ENCODE assay signal across 8 cellular contexts in genomic region chr19:11738746-11739620, GRCh38. TPM values are rescaled to one million over a fixed set of nuclear protein-coding genes. Genes with fewer than 3 reads are reported as not detected.
A peak's percentile ranks its signal among the peaks of the same experiment; 100 is the strongest.
DNase-seq lines count a peak whose midpoint lies in the region; ATAC-seq and TF ChIP-seq lines count a peak whose summit lies in the region.

Gene ZNF823 (minus strand): TSS chr19:11738946. CDS start chr19:11738819, 127 bp downstream.

- no peaks in the 10 kb centered on the region for H3K9me3 ChIP-seq in thymus (ENCODE audit: control insufficient read depth)

- H3K36me3 Mint-ChIP-seq in activated naive CD8-positive, alpha-beta T cell treated with anti-CD3 and anti-CD28 coated beads, Interleukin-2, amount 10 ng/mL, durations not matched to agents 7 days and 5 days, result peaks cover 18% of the 10 kb centered on the region
- peaks cover 5% of the 10 kb centered on the region for H3K36me3 Mint-ChIP-seq in osteocyte (ENCODE audit: unreplicated experiment)

- peak within 1 kb of the TSS; percentile 99 for H3K4me3 Mint-ChIP-seq in activated naive CD8-positive, alpha-beta T cell treated with anti-CD3 and anti-CD28 coated beads, Interleukin-2, amount 10 ng/mL, durations not matched to agents 7 days and 5 days
- peak within 1 kb of the TSS; percentile 99 for H3K4me3 Mint-ChIP-seq in osteocyte (ENCODE audit: unreplicated experiment)

- H3K36me3 ChIP-seq in thymus (ENCODE audit: control insufficient read depth, insufficient read depth), result no peaks in the 10 kb centered on the region

- WGBS in thymus, result 1% methylated on average over 35 of the region's 35 CpGs

- peak within 1 kb of the TSS; percentile 99 for H3K27ac Mint-ChIP-seq in activated naive CD8-positive, alpha-beta T cell treated with anti-CD3 and anti-CD28 coated beads, Interleukin-2, amount 10 ng/mL, durations not matched to agents 7 days and 5 days
- H3K27ac Mint-ChIP-seq in osteocyte (ENCODE audit: unreplicated experiment), result peak within 1 kb of the TSS; percentile 98

- peak within 1 kb of the TSS; percentile 74 for H3K4me3 ChIP-seq in thymus (ENCODE audit: low read length)

- POLR2A ChIA-PET in activated naive CD8-positive, alpha-beta T cell treated with anti-CD3 and anti-CD28 coated beads, Interleukin-2, amount 10 ng/mL, durations not matched to agents 7 days and 5 days (lab: Charles Lee), result interaction anchor here (0.5 to 1.5 kb wide), 4 partner anchors 75 to 1410 kb away, joined by 3 to 6 read pairs (median 4); partner anchors contain the start of gene ZNF440

- H3K27ac ChIP-seq in thymus (ENCODE audit: low read depth), result peak within 1 kb of the TSS; percentile 70

- peaks cover 4% of the 10 kb centered on the region for H3K4me1 ChIP-seq in thymus (ENCODE audit: control insufficient read depth, insufficient read depth, low read length)

- ATAC-seq in HG02623 (IDR thresholded peaks at IDR 0.05; ENCODE audit: unreplicated experiment) (peak; percentile 87), Right ventricle myocardium inferior (peak; percentile 99)
- peak; percentile 98 for ATAC-seq in activated naive CD8-positive, alpha-beta T cell treated with anti-CD3 and anti-CD28 coated beads, Interleukin-2, amount 10 ng/mL, durations not matched to agents 7 days and 5 days (ENCODE audit: low read depth)

- H3K9me3 Mint-ChIP-seq in activated naive CD8-positive, alpha-beta T cell treated with anti-CD3 and anti-CD28 coated beads, Interleukin-2, amount 10 ng/mL, durations not matched to agents 7 days and 5 days, result peaks cover 3% of the 10 kb centered on the region
- no peaks in the 10 kb centered on the region for H3K9me3 Mint-ChIP-seq in osteocyte (ENCODE audit: unreplicated experiment)

- no peak for TF ChIP-seq CTCF in osteocyte (IDR thresholded peaks at IDR 0.05)

- H3K27me3 Mint-ChIP-seq in activated naive CD8-positive, alpha-beta T cell treated with anti-CD3 and anti-CD28 coated beads, Interleukin-2, amount 10 ng/mL, durations not matched to agents 7 days and 5 days, result peaks cover 6% of the 10 kb centered on the region
- H3K27me3 Mint-ChIP-seq in osteocyte (ENCODE audit: unreplicated experiment), result no peaks in the 10 kb centered on the region

- H3K27me3 ChIP-seq in thymus (ENCODE audit: control insufficient read depth, insufficient read depth), result no peaks in the 10 kb centered on the region

- peaks cover 21% of the 10 kb centered on the region for H3K4me1 Mint-ChIP-seq in activated naive CD8-positive, alpha-beta T cell treated with anti-CD3 and anti-CD28 coated beads, Interleukin-2, amount 10 ng/mL, durations not matched to agents 7 days and 5 days
- peaks cover 27% of the 10 kb centered on the region for H3K4me1 Mint-ChIP-seq in osteocyte (ENCODE audit: unreplicated experiment)

- intact Hi-C loops in Right ventricle myocardium inferior (cut with DNase I), result loop anchor here (1.0 kb wide), 2 partner anchors 27 to 44 kb away; partner anchors contain the start of gene ZNF441

- peak; percentile 45 for TF ChIP-seq POLR2A in GM10847 (IDR thresholded peaks at IDR 0.05; ENCODE audit: extremely low read depth, insufficient read length)

- DNase-seq in NCI-H1092 treated with DMSO at 0.1 percent for 48 hours (lab: John Stamatoyannopoulos, UW) (peak; percentile 98), SKM-1 treated with dmso at 0.1 percent for 144 hours (lab: John Stamatoyannopoulos, UW; ENCODE audit: unreplicated experiment) (peak; percentile 97), Right ventricle myocardium inferior (ENCODE audit: missing footprints) (peak; percentile 97), osteocyte (ENCODE audit: extremely low spot score, unreplicated experiment) (peak; percentile 99)
- DNase-seq in activated naive CD8-positive, alpha-beta T cell treated with anti-CD3 and anti-CD28 coated beads, Interleukin-2, amount 10 ng/mL, durations not matched to agents 7 days and 5 days, result peak; percentile 93

RNA-seq across cellular contexts. Expression of gene ZNF823, which starts in this region (rescaled TPM):
- 1 to 10 TPM; 6.5 TPM for total RNA-seq in activated naive CD8-positive, alpha-beta T cell treated with anti-CD3 and anti-CD28 coated beads, Interleukin-2, amount 10 ng/mL, durations not matched to agents 7 days and 5 days
- total RNA-seq in Right ventricle myocardium inferior (4.2 TPM), osteocyte (4.1 and 4.3 TPM in 2 replicates)
- 5.6 TPM for polyA plus RNA-seq in thymus

Comparison
In these comparisons a context has a peak if more than half of its experiments do, and no peak if none do; other contexts are left out.
1. Peak in every context shown above with its lines: DNase-seq, ATAC-seq, H3K4me3 ChIP-seq and H3K27ac ChIP-seq.